In the genomic region with DNA sequence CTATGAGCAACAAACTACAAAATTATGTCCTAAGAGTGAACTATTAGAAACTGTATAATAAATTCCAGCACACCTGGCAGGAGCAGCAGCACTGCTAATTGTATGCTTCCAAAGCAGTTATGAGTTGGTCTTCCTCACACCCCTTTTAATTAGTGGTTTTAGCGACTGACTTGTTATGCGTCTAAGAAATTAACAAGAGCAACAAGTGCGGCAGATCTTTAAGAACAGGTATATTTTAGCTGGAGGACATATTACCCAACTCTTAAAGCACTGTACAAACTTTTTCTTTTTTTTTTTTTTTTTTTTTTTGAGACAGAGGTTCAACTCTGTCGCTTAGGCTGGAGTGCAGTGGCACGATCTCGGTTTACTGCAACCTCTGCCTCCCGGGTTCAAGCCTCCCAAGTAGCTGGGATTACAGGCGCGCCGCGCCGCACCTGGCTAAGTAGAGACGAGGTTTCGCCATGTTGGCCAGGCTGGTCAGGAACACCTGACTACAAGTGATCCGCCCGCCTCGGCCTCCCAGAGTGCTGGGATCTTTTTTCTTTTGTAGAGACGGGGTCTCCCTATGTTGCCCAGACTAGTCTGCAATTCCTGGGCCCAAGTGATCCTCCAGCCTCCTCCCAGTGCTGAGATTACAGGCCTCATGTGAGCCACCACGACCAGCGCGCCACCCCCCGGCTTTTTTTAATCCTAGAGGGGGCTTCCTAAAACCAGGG, we compare ENCODE assay signal across 9 cellular contexts. TPM values are rescaled to one million over a fixed set of nuclear protein-coding genes. Genes with fewer than 3 reads are reported as not detected.
DNase-seq lines count a peak whose midpoint lies in the region; ATAC-seq, FAIRE-seq and TF ChIP-seq lines count a peak whose summit lies in the region.
"Had no signal": no experiment of that assay in that cellular context is flagged by ENCODE, and none has a peak within 500 bp of the region (broad histone marks: within the 10 kb centered on the region; RNA-seq: fewer than 3 reads in every experiment).

No MANE protein-coding gene starts in this region.

- H4K20me1 ChIP-seq in SK-N-SH (ENCODE audit: insufficient read depth): peaks cover 23% of the 10 kb centered on the region

- H3K36me3 ChIP-seq in SK-N-SH (replicated peaks in 1 of 2; ENCODE audit: control insufficient read depth in 1 of 2, insufficient read depth in 2 of 2, low read length in 1 of 2) (peaks cover 20 to 21% of the 10 kb centered on the region in 2 experiments), pancreas (peaks cover 0 to 9% (median 0%) of the 10 kb centered on the region in 3 donors)

- H3K4me1 ChIP-seq in SK-N-SH (ENCODE audit: control insufficient read depth in 1 of 2, insufficient read depth in 2 of 2, low read depth in 1 of 2, low read length in 1 of 2) (peaks cover 6 to 14% of the 10 kb centered on the region in 2 experiments; a peak in 3 of 4 replicates), pancreas (peaks cover 0 to 14% (median 10%) of the 10 kb centered on the region in 3 donors)

- no peak for TF ChIP-seq EP300 in SK-N-SH (IDR thresholded peaks at IDR 0.05; ENCODE audit: borderline replicate concordance in 1 of 2, low read depth in 1 of 2, low read length in 1 of 2)

- intact Hi-C loops in dorsolateral prefrontal cortex (cut with DNase I) (loop anchor here in 1 of 2 donors (5.0 kb wide), 2 partner anchors 41 to 59 kb away; partner anchors contain the start of gene CDK12), pancreas (cut with DNase I) (no loop called here)

- no peak for FAIRE-seq in pancreas (lab: Jason Lieb, UNC)

- TF ChIP-seq RAD21 in SK-N-SH (IDR thresholded peaks at IDR 0.05; ENCODE audit: low read length): no peak

- peaks cover 51% of the 10 kb centered on the region for H3F3A ChIP-seq in SK-N-SH (replicated peaks; ENCODE audit: insufficient read depth)

- CTCF ChIA-PET in SK-N-SH (lab: Yijun Ruan, JAX): no interaction called here

- ATAC-seq in SK-N-SH treated with all-trans-retinoic acid at 6 μM for 48 hours (no peak), pancreas (no peak), GM18873 (IDR thresholded peaks at IDR 0.05; ENCODE audit: low FRiP score, unreplicated experiment) (no peak), GM21390 (IDR thresholded peaks at IDR 0.05; ENCODE audit: unreplicated experiment) (no peak)

- TF ChIP-seq POLR2A in NB4 (IDR thresholded peaks at IDR 0.05; ENCODE audit: extremely low read depth, insufficient read length): no peak

- POLR2A ChIA-PET in SK-N-SH (lab: Yijun Ruan, JAX): interaction anchor here (1.7 kb wide), 1 partner anchor 48 kb away, joined by 6 read pairs; the partner anchor contains the start of gene MED1

- H3K9me2 ChIP-seq in SK-N-SH: no peaks in the 10 kb centered on the region

- H3K4me3 ChIP-seq in SK-N-SH (ENCODE audit: low read depth in 2 of 2, low read length in 1 of 2) (no peak overlapping the region), NB4 (ENCODE audit: low read depth, low read length) (peak overlapping the region; percentile 9), dorsolateral prefrontal cortex (peak overlapping the region in 33 of 59 donors; percentile 72 to 99 (median 97)), pancreas (no peak overlapping the region)

- no peak for TF ChIP-seq CTCF in SK-N-SH (IDR thresholded peaks at IDR 0.05)
- no peak for TF ChIP-seq CTCF in NB4 (IDR thresholded peaks at IDR 0.05; ENCODE audit: low read depth, low read length)
- TF ChIP-seq CTCF in dorsolateral prefrontal cortex (IDR thresholded peaks at IDR 0.05 in 54 of 56, conservative IDR thresholded peaks at IDR 0.05 in 2 of 56; ENCODE audit: low read depth in 1 of 56, partially characterized antibody in 56 of 56): no peak
- no peak for TF ChIP-seq CTCF in pancreas (IDR thresholded peaks at IDR 0.05)

- H3K9ac ChIP-seq in SK-N-SH: no peak overlapping the region

- DNase-seq in SK-N-SH (no peak), NB4 (ENCODE audit: low read depth) (no peak), dorsolateral prefrontal cortex (no peak), pancreas (peak in 5 of 6 donors; percentile 3 to 46 (median 20)), NCI-H2081 treated with DMSO at 0.1 percent for 48 hours (lab: John Stamatoyannopoulos, UW) (no peak)

- H3K79me2 ChIP-seq in SK-N-SH (ENCODE audit: insufficient read depth): peaks cover 32% of the 10 kb centered on the region

- WGBS in SK-N-SH (ENCODE audit: low lambda C conversion rate): 86% methylated on average over 22 of the region's 22 CpGs
- WGBS in pancreas, 2 donors: 54 to 61% methylated on average over 22 of the region's 22 CpGs

- H3K27me3 ChIP-seq in SK-N-SH (ENCODE audit: insufficient read depth): no peaks in the 10 kb centered on the region
- H3K27me3 ChIP-seq in dorsolateral prefrontal cortex: no peaks in the 10 kb centered on the region
- H3K27me3 ChIP-seq in pancreas: no peaks in the 10 kb centered on the region
- H3K27me3 ChIP-seq: tibial nerve had no signal

- H2AFZ ChIP-seq in SK-N-SH (ENCODE audit: low read depth): no peak overlapping the region

- peak overlapping the region; percentile 86; the same call in 1 of the 2 replicates for H3K4me2 ChIP-seq in SK-N-SH

- no peak overlapping the region for H3K27ac ChIP-seq in SK-N-SH (ENCODE audit: low read depth in 2 of 2, low read length in 1 of 2)
- no peak overlapping the region for H3K27ac ChIP-seq in dorsolateral prefrontal cortex
- no peak overlapping the region for H3K27ac ChIP-seq in pancreas

- H3K9me3 ChIP-seq in SK-N-SH: no peaks in the 10 kb centered on the region
- H3K9me3 ChIP-seq in pancreas: no peaks in the 10 kb centered on the region
- H3K9me3 ChIP-seq: tibial nerve had no signal

TF ChIP-seq in SK-N-SH, 30 proteins besides CTCF, POLR2A, EP300 and RAD21:
- TF ChIP-seq GABPA (IDR thresholded peaks at IDR 0.05; ENCODE audit: low read depth): no peak

TF ChIP-seq in SK-N-SH treated with all-trans-retinoic acid at 6 μM for 48 hours, 23 proteins besides CTCF, POLR2A, EP300 and RAD21:
- TF ChIP-seq, protein P1, sequence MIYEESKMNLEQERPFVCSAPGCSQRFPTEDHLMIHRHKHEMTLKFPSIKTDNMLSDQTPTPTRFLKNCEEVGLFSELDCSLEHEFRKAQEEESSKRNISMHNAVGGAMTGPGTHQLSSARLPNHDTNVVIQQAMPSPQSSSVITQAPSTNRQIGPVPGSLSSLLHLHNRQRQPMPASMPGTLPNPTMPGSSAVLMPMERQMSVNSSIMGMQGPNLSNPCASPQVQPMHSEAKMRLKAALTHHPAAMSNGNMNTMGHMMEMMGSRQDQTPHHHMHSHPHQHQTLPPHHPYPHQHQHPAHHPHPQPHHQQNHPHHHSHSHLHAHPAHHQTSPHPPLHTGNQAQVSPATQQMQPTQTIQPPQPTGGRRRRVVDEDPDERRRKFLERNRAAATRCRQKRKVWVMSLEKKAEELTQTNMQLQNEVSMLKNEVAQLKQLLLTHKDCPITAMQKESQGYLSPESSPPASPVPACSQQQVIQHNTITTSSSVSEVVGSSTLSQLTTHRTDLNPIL (CRISPR knock-in tag; IDR thresholded peaks at IDR 0.05; ENCODE audit: low read depth): no peak
- TF ChIP-seq ZC3H10 (CRISPR knock-in tag; IDR thresholded peaks at IDR 0.05): no peak
- TF ChIP-seq SNAI2 (CRISPR knock-in tag; IDR thresholded peaks at IDR 0.05): no peak
- TF ChIP-seq, protein P2, sequence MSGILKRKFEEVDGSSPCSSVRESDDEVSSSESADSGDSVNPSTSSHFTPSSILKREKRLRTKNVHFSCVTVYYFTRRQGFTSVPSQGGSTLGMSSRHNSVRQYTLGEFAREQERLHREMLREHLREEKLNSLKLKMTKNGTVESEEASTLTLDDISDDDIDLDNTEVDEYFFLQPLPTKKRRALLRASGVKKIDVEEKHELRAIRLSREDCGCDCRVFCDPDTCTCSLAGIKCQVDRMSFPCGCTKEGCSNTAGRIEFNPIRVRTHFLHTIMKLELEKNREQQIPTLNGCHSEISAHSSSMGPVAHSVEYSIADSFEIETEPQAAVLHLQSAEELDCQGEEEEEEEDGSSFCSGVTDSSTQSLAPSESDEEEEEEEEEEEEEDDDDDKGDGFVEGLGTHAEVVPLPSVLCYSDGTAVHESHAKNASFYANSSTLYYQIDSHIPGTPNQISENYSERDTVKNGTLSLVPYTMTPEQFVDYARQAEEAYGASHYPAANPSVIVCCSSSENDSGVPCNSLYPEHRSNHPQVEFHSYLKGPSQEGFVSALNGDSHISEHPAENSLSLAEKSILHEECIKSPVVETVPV (CRISPR knock-in tag; IDR thresholded peaks at IDR 0.05): no peak
- no peak for TF ChIP-seq POU6F1 (CRISPR knock-in tag; IDR thresholded peaks at IDR 0.05; ENCODE audit: borderline replicate concordance, low read depth)
- no peak for TF ChIP-seq ZNF565 (CRISPR knock-in tag; conservative IDR thresholded peaks at IDR 0.05; ENCODE audit: low read depth)

RNA-seq across cellular contexts. Expression of gene FBXL20, which starts 1.6 kb away (rescaled TPM):
- polyA plus RNA-seq in SK-N-SH (2012; rRNA removed) (2.2 and 2.7 TPM in 2 replicates), pancreas (1 to 10 TPM; 2.5 to 2.9 TPM)
- polyA plus RNA-seq in SK-N-SH (2012; cell fraction: cytosol; rRNA removed): 2.5 and 2.6 TPM in 2 replicates
- polyA plus RNA-seq in SK-N-SH (2012; cell fraction: nucleus; rRNA removed): 5.3 and 7.7 TPM in 2 replicates
- total RNA-seq in dorsolateral prefrontal cortex (10 to 100 TPM; 31.2 to 70.6 (median 49.0) TPM), pancreas (10 to 100 TPM in 1 of 6 donors, 1 to 10 TPM in 5; 5.3 to 15.5 (median 7.7) TPM)

RNA-seq across cellular contexts. Expression of gene MED1, which starts 48.0 kb away (rescaled TPM):
- polyA plus RNA-seq in SK-N-SH (2012; rRNA removed) (12.3 and 19.9 TPM in 2 replicates), pancreas (1 to 10 TPM; 4.0 to 6.0 TPM)
- polyA plus RNA-seq in SK-N-SH (2012; cell fraction: cytosol; rRNA removed): 13.8 and 15.7 TPM in 2 replicates
- polyA plus RNA-seq in SK-N-SH (2012; cell fraction: nucleus; rRNA removed): 6.3 and 15.8 TPM in 2 replicates
- total RNA-seq in dorsolateral prefrontal cortex (10 to 100 TPM; 19.1 to 29.7 (median 24.8) TPM), pancreas (10 to 100 TPM in 4 of 6 donors, 1 to 10 TPM in 2; 7.1 to 16.8 (median 12.5) TPM)

RNA-seq across cellular contexts. Expression of gene CDK12, which starts 58.2 kb away (rescaled TPM):
- polyA plus RNA-seq in SK-N-SH (2012; rRNA removed) (11.6 and 15.7 TPM in 2 replicates), pancreas (10 to 100 TPM in 1 of 2 donors, 1 to 10 TPM in 1; 9.3 to 12.4 TPM)
- 8.5 and 9.0 TPM in 2 replicates for polyA plus RNA-seq in SK-N-SH (2012; cell fraction: cytosol; rRNA removed)
- 45.1 and 59.0 TPM in 2 replicates for polyA plus RNA-seq in SK-N-SH (2012; cell fraction: nucleus; rRNA removed)
- total RNA-seq in dorsolateral prefrontal cortex (10 to 100 TPM; 39.8 to 91.0 (median 63.5) TPM), pancreas (10 to 100 TPM; 14.3 to 30.7 (median 18.2) TPM)

Comparison
In these comparisons a context has a peak if more than half of its experiments do, and no peak if none do; other contexts are left out.
1. DNase-seq: peak in pancreas (5 of 6); none in SK-N-SH (single experiment), NB4 (single experiment), dorsolateral prefrontal cortex (0 of 10) and NCI-H2081 treated with DMSO at 0.1 percent for 48 hours (single experiment).
2. H3K4me3 ChIP-seq: peak in NB4 (single experiment) and dorsolateral prefrontal cortex (33 of 59); none in SK-N-SH (0 of 2) and pancreas (0 of 4).